ENCODE assay signal across 1 cellular context in genomic region chr12:92208613-92209121, GRCh38.
TF ChIP-seq lines count a peak whose summit lies in the region.

No MANE protein-coding gene starts in this region.

TF ChIP-seq in WTC11, 78 proteins besides CTCF, POLR2A, EP300 and RAD21 (continued from another document):
- TF ChIP-seq, protein P1, sequence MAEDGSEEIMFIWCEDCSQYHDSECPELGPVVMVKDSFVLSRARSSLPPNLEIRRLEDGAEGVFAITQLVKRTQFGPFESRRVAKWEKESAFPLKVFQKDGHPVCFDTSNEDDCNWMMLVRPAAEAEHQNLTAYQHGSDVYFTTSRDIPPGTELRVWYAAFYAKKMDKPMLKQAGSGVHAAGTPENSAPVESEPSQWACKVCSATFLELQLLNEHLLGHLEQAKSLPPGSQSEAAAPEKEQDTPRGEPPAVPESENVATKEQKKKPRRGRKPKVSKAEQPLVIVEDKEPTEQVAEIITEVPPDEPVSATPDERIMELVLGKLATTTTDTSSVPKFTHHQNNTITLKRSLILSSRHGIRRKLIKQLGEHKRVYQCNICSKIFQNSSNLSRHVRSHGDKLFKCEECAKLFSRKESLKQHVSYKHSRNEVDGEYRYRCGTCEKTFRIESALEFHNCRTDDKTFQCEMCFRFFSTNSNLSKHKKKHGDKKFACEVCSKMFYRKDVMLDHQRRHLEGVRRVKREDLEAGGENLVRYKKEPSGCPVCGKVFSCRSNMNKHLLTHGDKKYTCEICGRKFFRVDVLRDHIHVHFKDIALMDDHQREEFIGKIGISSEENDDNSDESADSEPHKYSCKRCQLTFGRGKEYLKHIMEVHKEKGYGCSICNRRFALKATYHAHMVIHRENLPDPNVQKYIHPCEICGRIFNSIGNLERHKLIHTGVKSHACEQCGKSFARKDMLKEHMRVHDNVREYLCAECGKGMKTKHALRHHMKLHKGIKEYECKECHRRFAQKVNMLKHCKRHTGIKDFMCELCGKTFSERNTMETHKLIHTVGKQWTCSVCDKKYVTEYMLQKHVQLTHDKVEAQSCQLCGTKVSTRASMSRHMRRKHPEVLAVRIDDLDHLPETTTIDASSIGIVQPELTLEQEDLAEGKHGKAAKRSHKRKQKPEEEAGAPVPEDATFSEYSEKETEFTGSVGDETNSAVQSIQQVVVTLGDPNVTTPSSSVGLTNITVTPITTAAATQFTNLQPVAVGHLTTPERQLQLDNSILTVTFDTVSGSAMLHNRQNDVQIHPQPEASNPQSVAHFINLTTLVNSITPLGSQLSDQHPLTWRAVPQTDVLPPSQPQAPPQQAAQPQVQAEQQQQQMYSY (CRISPR knock-in tag; IDR thresholded peaks at IDR 0.05), result no peak
- no peak for TF ChIP-seq HMGA2 (CRISPR knock-in tag; IDR thresholded peaks at IDR 0.05)
- TF ChIP-seq ETV6 (CRISPR knock-in tag; IDR thresholded peaks at IDR 0.05), result no peak
- TF ChIP-seq NR1H2 (CRISPR knock-in tag; IDR thresholded peaks at IDR 0.05), result no peak
- no peak for TF ChIP-seq PREB (CRISPR knock-in tag; IDR thresholded peaks at IDR 0.05; ENCODE audit: borderline replicate concordance)
- no peak for TF ChIP-seq ATF6 (CRISPR knock-in tag; IDR thresholded peaks at IDR 0.05)
- TF ChIP-seq TEAD4 (CRISPR knock-in tag; IDR thresholded peaks at IDR 0.05), result no peak
